ENCODE assay signal across 1 cellular context in the genomic region with DNA sequence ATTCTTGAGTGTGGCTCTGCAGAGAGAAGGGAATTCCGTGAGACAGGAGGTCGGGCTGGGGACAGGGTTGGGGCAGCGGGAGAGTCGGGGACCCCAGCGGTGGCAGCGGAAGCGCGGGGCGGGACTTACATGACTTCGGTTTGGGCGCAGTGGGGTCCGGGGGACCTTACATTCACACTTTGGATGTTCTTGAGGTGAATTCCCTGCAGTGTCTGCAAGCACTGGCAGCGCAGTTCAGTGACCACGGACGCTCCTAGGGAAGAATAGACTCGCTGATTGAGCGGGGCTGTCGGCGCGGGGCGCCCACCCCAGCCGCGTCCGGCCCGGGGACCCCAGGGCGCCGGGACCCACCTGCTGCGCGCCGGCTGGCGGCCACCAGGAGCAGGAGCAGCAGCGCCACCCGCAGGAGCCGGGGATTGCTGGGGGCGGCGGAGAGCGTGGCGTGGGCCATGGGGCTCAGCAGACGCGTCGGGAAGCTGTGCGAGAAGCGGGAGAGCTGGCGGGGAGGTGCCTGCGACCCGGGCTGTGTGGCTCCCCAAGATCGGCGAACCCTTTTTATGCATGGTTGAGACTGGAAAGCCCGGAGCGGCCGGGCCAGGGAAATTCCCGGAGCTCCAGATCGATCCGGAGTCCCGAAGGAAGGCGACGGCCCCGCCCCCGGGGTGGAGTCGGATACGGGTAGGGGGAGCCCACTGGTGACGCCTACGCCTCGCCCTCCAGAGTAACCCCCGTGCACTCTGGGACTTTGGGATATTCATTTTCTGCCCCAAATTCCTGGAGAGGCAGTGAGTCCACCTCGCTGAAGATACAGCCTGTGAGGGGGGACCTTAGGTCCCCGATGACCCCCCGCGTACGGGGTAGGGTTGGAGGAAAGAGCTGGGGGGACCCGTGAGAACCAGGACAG.
TF ChIP-seq lines count a peak whose summit lies in the region.

A gene (minus strand): TSS at position 529 of the 904 bp plus-strand sequence. CDS start 78 bp downstream, at position 451.

TF ChIP-seq in K562, 482 proteins besides CTCF, POLR2A, EP300 and RAD21 (continued from another document and continues in another):
- TF ChIP-seq, protein P1, sequence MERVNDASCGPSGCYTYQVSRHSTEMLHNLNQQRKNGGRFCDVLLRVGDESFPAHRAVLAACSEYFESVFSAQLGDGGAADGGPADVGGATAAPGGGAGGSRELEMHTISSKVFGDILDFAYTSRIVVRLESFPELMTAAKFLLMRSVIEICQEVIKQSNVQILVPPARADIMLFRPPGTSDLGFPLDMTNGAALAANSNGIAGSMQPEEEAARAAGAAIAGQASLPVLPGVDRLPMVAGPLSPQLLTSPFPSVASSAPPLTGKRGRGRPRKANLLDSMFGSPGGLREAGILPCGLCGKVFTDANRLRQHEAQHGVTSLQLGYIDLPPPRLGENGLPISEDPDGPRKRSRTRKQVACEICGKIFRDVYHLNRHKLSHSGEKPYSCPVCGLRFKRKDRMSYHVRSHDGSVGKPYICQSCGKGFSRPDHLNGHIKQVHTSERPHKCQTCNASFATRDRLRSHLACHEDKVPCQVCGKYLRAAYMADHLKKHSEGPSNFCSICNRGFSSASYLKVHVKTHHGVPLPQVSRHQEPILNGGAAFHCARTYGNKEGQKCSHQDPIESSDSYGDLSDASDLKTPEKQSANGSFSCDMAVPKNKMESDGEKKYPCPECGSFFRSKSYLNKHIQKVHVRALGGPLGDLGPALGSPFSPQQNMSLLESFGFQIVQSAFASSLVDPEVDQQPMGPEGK (CRISPR knock-in tag; IDR thresholded peaks at IDR 0.05; ENCODE audit: borderline replicate concordance), result no peak
- TF ChIP-seq FOXK1 (CRISPR knock-in tag; IDR thresholded peaks at IDR 0.05; ENCODE audit: borderline replicate concordance) (no peak), PRPF4 (IDR thresholded peaks at IDR 0.05; ENCODE audit: insufficient read depth, low read depth, low read length, poor library complexity, severe bottlenecking) (no peak), NFRKB (IDR thresholded peaks at IDR 0.05; ENCODE audit: low read depth) (no peak), PHF20 (IDR thresholded peaks at IDR 0.05; ENCODE audit: partially characterized antibody) (no peak), SAFB (IDR thresholded peaks at IDR 0.05; ENCODE audit: borderline replicate concordance, low read depth, low read length) (peak; percentile 65; the same call in 1 of the 2 replicates), ZNF263 (CRISPR knock-in tag; IDR thresholded peaks at IDR 0.05; ENCODE audit: borderline replicate concordance) (no peak), KHSRP (IDR thresholded peaks at IDR 0.05) (no peak), BMI1 (IDR thresholded peaks at IDR 0.05; ENCODE audit: low read length) (no peak), MAFF (IDR thresholded peaks at IDR 0.05; ENCODE audit: low read length) (no peak), CHD1 (IDR thresholded peaks at IDR 0.05; ENCODE audit: low read length) (no peak), SMAD3 (CRISPR knock-in tag; conservative IDR thresholded peaks at IDR 0.05) (no peak), ZNF551 (CRISPR knock-in tag; IDR thresholded peaks at IDR 0.05) (no peak), MYC (IDR thresholded peaks at IDR 0.05; ENCODE audit: low read depth, low read length) (peak; percentile 72), MYC (CRISPR knock-in tag; IDR thresholded peaks at IDR 0.05; ENCODE audit: borderline replicate concordance, low read depth) (no peak), CBX2 (IDR thresholded peaks at IDR 0.05; ENCODE audit: insufficient read depth, low read length, poor library complexity, severe bottlenecking) (no peak), KAT8 (IDR thresholded peaks at IDR 0.05; ENCODE audit: low read depth) (no peak), MBD2 (IDR thresholded peaks at IDR 0.05; ENCODE audit: borderline replicate concordance, low read depth) (0 out of 2 replicates have a peak, but pooled peaks have one; percentile 16), HMGN3 (IDR thresholded peaks at IDR 0.05; ENCODE audit: borderline replicate concordance, extremely low read depth, insufficient read length, low read depth, low read length) (peak; percentile 79), RBFOX2 (IDR thresholded peaks at IDR 0.05; ENCODE audit: low read depth, low read length) (peak; percentile 95), ZBTB1 (CRISPR knock-in tag; IDR thresholded peaks at IDR 0.05; ENCODE audit: borderline replicate concordance, low read depth) (no peak), SUPT5H (IDR thresholded peaks at IDR 0.05) (peak; percentile 75), CBX8 (IDR thresholded peaks at IDR 0.05; ENCODE audit: borderline replicate concordance, extremely low read depth, low read depth, low read length, poor library complexity, severe bottlenecking) (no peak), ZNF589 (CRISPR knock-in tag; IDR thresholded peaks at IDR 0.05; ENCODE audit: low read depth) (no peak), ZNF134 (CRISPR knock-in tag; conservative IDR thresholded peaks at IDR 0.05) (no peak), HEY1 (CRISPR knock-in tag; IDR thresholded peaks at IDR 0.05; ENCODE audit: borderline replicate concordance) (no peak), SIN3B (IDR thresholded peaks at IDR 0.05; ENCODE audit: low read depth) (peak; percentile 59; the same call in 1 of the 2 replicates)
- TF ChIP-seq, protein P2, sequence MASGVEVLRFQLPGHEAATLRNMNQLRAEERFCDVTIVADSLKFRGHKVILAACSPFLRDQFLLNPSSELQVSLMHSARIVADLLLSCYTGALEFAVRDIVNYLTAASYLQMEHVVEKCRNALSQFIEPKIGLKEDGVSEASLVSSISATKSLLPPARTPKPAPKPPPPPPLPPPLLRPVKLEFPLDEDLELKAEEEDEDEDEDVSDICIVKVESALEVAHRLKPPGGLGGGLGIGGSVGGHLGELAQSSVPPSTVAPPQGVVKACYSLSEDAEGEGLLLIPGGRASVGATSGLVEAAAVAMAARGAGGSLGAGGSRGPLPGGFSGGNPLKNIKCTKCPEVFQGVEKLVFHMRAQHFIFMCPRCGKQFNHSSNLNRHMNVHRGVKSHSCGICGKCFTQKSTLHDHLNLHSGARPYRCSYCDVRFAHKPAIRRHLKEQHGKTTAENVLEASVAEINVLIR (CRISPR knock-in tag; IDR thresholded peaks at IDR 0.05), result no peak
- TF ChIP-seq, protein P3, sequence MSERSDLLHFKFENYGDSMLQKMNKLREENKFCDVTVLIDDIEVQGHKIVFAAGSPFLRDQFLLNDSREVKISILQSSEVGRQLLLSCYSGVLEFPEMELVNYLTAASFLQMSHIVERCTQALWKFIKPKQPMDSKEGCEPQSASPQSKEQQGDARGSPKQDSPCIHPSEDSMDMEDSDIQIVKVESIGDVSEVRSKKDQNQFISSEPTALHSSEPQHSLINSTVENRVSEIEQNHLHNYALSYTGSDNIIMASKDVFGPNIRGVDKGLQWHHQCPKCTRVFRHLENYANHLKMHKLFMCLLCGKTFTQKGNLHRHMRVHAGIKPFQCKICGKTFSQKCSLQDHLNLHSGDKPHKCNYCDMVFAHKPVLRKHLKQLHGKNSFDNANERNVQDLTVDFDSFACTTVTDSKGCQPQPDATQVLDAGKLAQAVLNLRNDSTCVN (CRISPR knock-in tag; IDR thresholded peaks at IDR 0.05), result no peak
- TF ChIP-seq, protein P4, sequence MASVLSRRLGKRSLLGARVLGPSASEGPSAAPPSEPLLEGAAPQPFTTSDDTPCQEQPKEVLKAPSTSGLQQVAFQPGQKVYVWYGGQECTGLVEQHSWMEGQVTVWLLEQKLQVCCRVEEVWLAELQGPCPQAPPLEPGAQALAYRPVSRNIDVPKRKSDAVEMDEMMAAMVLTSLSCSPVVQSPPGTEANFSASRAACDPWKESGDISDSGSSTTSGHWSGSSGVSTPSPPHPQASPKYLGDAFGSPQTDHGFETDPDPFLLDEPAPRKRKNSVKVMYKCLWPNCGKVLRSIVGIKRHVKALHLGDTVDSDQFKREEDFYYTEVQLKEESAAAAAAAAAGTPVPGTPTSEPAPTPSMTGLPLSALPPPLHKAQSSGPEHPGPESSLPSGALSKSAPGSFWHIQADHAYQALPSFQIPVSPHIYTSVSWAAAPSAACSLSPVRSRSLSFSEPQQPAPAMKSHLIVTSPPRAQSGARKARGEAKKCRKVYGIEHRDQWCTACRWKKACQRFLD (CRISPR knock-in tag; IDR thresholded peaks at IDR 0.05), result peak; percentile 59; the same call in 1 of the 2 replicates
- TF ChIP-seq, protein P5, sequence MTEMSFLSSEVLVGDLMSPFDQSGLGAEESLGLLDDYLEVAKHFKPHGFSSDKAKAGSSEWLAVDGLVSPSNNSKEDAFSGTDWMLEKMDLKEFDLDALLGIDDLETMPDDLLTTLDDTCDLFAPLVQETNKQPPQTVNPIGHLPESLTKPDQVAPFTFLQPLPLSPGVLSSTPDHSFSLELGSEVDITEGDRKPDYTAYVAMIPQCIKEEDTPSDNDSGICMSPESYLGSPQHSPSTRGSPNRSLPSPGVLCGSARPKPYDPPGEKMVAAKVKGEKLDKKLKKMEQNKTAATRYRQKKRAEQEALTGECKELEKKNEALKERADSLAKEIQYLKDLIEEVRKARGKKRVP (CRISPR knock-in tag; IDR thresholded peaks at IDR 0.05), result no peak
- TF ChIP-seq, protein P6, sequence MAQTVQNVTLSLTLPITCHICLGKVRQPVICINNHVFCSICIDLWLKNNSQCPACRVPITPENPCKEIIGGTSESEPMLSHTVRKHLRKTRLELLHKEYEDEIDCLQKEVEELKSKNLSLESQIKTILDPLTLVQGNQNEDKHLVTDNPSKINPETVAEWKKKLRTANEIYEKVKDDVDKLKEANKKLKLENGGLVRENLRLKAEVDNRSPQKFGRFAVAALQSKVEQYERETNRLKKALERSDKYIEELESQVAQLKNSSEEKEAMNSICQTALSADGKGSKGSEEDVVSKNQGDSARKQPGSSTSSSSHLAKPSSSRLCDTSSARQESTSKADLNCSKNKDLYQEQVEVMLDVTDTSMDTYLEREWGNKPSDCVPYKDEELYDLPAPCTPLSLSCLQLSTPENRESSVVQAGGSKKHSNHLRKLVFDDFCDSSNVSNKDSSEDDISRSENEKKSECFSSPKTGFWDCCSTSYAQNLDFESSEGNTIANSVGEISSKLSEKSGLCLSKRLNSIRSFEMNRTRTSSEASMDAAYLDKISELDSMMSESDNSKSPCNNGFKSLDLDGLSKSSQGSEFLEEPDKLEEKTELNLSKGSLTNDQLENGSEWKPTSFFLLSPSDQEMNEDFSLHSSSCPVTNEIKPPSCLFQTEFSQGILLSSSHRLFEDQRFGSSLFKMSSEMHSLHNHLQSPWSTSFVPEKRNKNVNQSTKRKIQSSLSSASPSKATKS (CRISPR knock-in tag; IDR thresholded peaks at IDR 0.05), result no peak
- TF ChIP-seq, protein P7, sequence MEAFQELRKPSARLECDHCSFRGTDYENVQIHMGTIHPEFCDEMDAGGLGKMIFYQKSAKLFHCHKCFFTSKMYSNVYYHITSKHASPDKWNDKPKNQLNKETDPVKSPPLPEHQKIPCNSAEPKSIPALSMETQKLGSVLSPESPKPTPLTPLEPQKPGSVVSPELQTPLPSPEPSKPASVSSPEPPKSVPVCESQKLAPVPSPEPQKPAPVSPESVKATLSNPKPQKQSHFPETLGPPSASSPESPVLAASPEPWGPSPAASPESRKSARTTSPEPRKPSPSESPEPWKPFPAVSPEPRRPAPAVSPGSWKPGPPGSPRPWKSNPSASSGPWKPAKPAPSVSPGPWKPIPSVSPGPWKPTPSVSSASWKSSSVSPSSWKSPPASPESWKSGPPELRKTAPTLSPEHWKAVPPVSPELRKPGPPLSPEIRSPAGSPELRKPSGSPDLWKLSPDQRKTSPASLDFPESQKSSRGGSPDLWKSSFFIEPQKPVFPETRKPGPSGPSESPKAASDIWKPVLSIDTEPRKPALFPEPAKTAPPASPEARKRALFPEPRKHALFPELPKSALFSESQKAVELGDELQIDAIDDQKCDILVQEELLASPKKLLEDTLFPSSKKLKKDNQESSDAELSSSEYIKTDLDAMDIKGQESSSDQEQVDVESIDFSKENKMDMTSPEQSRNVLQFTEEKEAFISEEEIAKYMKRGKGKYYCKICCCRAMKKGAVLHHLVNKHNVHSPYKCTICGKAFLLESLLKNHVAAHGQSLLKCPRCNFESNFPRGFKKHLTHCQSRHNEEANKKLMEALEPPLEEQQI (IDR thresholded peaks at IDR 0.05), result peak; percentile 63
- TF ChIP-seq, protein P8, sequence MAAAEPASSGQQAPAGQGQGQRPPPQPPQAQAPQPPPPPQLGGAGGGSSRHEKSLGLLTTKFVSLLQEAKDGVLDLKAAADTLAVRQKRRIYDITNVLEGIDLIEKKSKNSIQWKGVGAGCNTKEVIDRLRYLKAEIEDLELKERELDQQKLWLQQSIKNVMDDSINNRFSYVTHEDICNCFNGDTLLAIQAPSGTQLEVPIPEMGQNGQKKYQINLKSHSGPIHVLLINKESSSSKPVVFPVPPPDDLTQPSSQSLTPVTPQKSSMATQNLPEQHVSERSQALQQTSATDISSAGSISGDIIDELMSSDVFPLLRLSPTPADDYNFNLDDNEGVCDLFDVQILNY (CRISPR knock-in tag; IDR thresholded peaks at IDR 0.05), result no peak
- TF ChIP-seq, protein P9, sequence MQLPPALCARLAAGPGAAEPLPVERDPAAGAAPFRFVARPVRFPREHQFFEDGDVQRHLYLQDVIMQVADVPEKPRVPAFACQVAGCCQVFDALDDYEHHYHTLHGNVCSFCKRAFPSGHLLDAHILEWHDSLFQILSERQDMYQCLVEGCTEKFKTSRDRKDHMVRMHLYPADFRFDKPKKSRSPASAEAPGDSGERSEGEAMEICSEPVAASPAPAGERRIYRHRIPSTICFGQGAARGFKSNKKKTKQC (CRISPR knock-in tag; IDR thresholded peaks at IDR 0.05), result no peak; the same call in 1 of the 2 replicates
- TF ChIP-seq, protein P10, sequence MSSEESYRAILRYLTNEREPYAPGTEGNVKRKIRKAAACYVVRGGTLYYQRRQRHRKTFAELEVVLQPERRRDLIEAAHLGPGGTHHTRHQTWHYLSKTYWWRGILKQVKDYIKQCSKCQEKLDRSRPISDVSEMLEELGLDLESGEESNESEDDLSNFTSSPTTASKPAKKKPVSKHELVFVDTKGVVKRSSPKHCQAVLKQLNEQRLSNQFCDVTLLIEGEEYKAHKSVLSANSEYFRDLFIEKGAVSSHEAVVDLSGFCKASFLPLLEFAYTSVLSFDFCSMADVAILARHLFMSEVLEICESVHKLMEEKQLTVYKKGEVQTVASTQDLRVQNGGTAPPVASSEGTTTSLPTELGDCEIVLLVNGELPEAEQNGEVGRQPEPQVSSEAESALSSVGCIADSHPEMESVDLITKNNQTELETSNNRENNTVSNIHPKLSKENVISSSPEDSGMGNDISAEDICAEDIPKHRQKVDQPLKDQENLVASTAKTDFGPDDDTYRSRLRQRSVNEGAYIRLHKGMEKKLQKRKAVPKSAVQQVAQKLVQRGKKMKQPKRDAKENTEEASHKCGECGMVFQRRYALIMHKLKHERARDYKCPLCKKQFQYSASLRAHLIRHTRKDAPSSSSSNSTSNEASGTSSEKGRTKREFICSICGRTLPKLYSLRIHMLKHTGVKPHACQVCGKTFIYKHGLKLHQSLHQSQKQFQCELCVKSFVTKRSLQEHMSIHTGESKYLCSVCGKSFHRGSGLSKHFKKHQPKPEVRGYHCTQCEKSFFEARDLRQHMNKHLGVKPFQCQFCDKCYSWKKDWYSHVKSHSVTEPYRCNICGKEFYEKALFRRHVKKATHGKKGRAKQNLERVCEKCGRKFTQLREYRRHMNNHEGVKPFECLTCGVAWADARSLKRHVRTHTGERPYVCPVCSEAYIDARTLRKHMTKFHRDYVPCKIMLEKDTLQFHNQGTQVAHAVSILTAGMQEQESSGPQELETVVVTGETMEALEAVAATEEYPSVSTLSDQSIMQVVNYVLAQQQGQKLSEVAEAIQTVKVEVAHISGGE (CRISPR knock-in tag; IDR thresholded peaks at IDR 0.05), result peak in 1 of 3 experiments; percentile 45; a peak in 1 of 6 replicates
- TF ChIP-seq, protein P11, sequence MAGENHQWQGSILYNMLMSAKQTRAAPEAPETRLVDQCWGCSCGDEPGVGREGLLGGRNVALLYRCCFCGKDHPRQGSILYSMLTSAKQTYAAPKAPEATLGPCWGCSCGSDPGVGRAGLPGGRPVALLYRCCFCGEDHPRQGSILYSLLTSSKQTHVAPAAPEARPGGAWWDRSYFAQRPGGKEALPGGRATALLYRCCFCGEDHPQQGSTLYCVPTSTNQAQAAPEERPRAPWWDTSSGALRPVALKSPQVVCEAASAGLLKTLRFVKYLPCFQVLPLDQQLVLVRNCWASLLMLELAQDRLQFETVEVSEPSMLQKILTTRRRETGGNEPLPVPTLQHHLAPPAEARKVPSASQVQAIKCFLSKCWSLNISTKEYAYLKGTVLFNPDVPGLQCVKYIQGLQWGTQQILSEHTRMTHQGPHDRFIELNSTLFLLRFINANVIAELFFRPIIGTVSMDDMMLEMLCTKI (IDR thresholded peaks at IDR 0.05; ENCODE audit: partially characterized antibody), result no peak
